ENCODE assay signal across 23 cellular contexts in the genomic region with DNA sequence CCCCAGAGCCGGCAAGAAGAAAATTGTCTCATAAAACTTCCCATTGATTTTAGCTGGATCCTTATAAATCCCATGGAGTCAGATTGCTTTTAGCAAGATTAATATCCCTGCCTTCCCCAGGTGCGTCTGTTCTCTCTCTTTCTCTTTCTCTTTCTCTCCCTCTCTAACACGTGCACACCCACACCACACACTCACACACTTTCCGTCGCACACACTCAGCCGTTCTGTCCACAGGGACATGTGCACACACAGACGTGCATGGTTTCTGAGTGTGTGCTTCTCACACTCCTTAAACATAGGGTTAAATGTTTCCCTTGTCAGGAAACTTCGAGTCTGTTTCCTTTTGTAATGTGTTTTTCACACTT.
A peak's percentile ranks its signal among the peaks of the same experiment; 100 is the strongest.
DNase-seq lines count a peak whose midpoint lies in the region; ATAC-seq, FAIRE-seq and TF ChIP-seq lines count a peak whose summit lies in the region.
"Had no signal": no experiment of that assay in that cellular context is flagged by ENCODE, and none has a peak within 500 bp of the region (broad histone marks: within the 10 kb centered on the region; RNA-seq: fewer than 3 reads in every experiment).

No MANE protein-coding gene starts in this region.

- H3K27ac Mint-ChIP-seq in T-helper 17 cell, result no peak overlapping the region
- H3K27ac Mint-ChIP-seq in activated CD4-positive, alpha-beta memory T cell treated with anti-CD3 and anti-CD28 coated beads for 36 hours, result no peak overlapping the region
- H3K27ac Mint-ChIP-seq: activated CD4-positive, alpha-beta T cell treated with anti-CD3 and anti-CD28 coated beads, Interleukin-2, amount 10 ng/mL, durations not matched to agents 24 days and 14 days; activated naive CD8-positive, alpha-beta T cell treated with anti-CD3 and anti-CD28 coated beads, Interleukin-2, amount 10 ng/mL, durations not matched to agents 7 days and 5 days; activated T-helper 17 cell treated with anti-CD3 and anti-CD28 coated beads, Interleukin-2, amount 50 U/mL, for 72 hours had no signal

- peaks cover 3% of the 10 kb centered on the region for H3K4me1 Mint-ChIP-seq in T-helper 17 cell
- H3K4me1 Mint-ChIP-seq in activated CD4-positive, alpha-beta memory T cell treated with anti-CD3 and anti-CD28 coated beads for 36 hours (ENCODE audit: low read depth), result peaks cover 3% of the 10 kb centered on the region
- H3K4me1 Mint-ChIP-seq: activated CD4-positive, alpha-beta T cell treated with anti-CD3 and anti-CD28 coated beads, Interleukin-2, amount 10 ng/mL, durations not matched to agents 24 days and 14 days; activated T-helper 17 cell treated with anti-CD3 and anti-CD28 coated beads, Interleukin-2, amount 50 U/mL, for 72 hours had no signal

- H3K9me3 ChIP-seq in WERI-Rb-1 (ENCODE audit: severe bottlenecking) (no peaks in the 10 kb centered on the region), endothelial cell of umbilical vein (replicated peaks; ENCODE audit: control insufficient read depth, insufficient read depth, low read length) (no peaks in the 10 kb centered on the region), ovary (no peaks in the 10 kb centered on the region), thoracic aorta (no peaks in the 10 kb centered on the region), T-helper 17 cell (ENCODE audit: control insufficient read depth, low read length, poor library complexity, severe bottlenecking) (no peaks in the 10 kb centered on the region)
- H3K9me3 ChIP-seq: prostate gland had no signal

- CTCF ChIA-PET in endothelial cell of umbilical vein (lab: Charles Lee), result interaction anchor here (1.1 to 2.6 kb wide), 2 partner anchors 59 to 605 kb away, joined by 4 to 9 read pairs; no protein-coding TSS in a partner anchor
- CTCF ChIA-PET in activated CD4-positive, alpha-beta memory T cell treated with anti-CD3 and anti-CD28 coated beads for 36 hours (lab: Charles Lee), result interaction anchor here (0.8 kb wide), 1 partner anchor 66 kb away, joined by 3 read pairs; no protein-coding TSS in a partner anchor

- no peak for FAIRE-seq in endothelial cell of umbilical vein (lab: Jason Lieb, UNC)

- H3K4me1 ChIP-seq in endothelial cell of umbilical vein (ENCODE audit: control insufficient read depth, extremely low read depth, insufficient read depth, low read length), result peaks cover 15% of the 10 kb centered on the region
- peaks cover 14% of the 10 kb centered on the region for H3K4me1 ChIP-seq in ovary (ENCODE audit: insufficient read depth)
- peaks cover 24 to 82% of the 10 kb centered on the region in 2 donors for H3K4me1 ChIP-seq in thoracic aorta (ENCODE audit: control insufficient read depth in 1 of 2, low read depth in 2 of 2)
- H3K4me1 ChIP-seq: prostate gland had no signal

- peak overlapping the region; percentile 77 for H2AFZ ChIP-seq in endothelial cell of umbilical vein (ENCODE audit: low read depth, low read length)

- ATAC-seq in thoracic aorta (ENCODE audit: insufficient number of reproducible peaks, low FRiP score, low read depth) (no peak), T-helper 17 cell (no peak)
- ATAC-seq: activated T-helper 17 cell treated with anti-CD3 and anti-CD28 coated beads, Interleukin-2, amount 50 U/mL, for 72 hours had no signal

- H3K4me2 ChIP-seq in endothelial cell of umbilical vein (ENCODE audit: insufficient read depth, low read length), result no peak overlapping the region

- no peaks in the 10 kb centered on the region for H4K20me1 ChIP-seq in endothelial cell of umbilical vein (replicated peaks; ENCODE audit: control insufficient read depth, extremely low read depth, insufficient read depth, low read length)

- H3K36me3 ChIP-seq in WERI-Rb-1, result no peaks in the 10 kb centered on the region
- H3K36me3 ChIP-seq in endothelial cell of umbilical vein (ENCODE audit: control insufficient read depth in 2 of 2, extremely low read depth in 1 of 2, insufficient read depth in 2 of 2, low read length in 2 of 2), result no peaks in the 10 kb centered on the region
- H3K36me3 ChIP-seq in ovary, result no peaks in the 10 kb centered on the region
- H3K36me3 ChIP-seq in thoracic aorta, result no peaks in the 10 kb centered on the region
- H3K36me3 ChIP-seq: prostate gland had no signal

- no peaks in the 10 kb centered on the region for H3K9me1 ChIP-seq in endothelial cell of umbilical vein (replicated peaks; ENCODE audit: control insufficient read depth, extremely low read depth, insufficient read depth, low read length)

- no peaks in the 10 kb centered on the region for H3K79me2 ChIP-seq in endothelial cell of umbilical vein (ENCODE audit: control insufficient read depth, insufficient read depth, low read length)

- H3K4me3 Mint-ChIP-seq in T-helper 17 cell, result no peak overlapping the region
- H3K4me3 Mint-ChIP-seq in activated CD4-positive, alpha-beta memory T cell treated with anti-CD3 and anti-CD28 coated beads for 36 hours, result no peak overlapping the region
- H3K4me3 Mint-ChIP-seq: activated CD4-positive, alpha-beta T cell treated with anti-CD3 and anti-CD28 coated beads, Interleukin-2, amount 10 ng/mL, durations not matched to agents 24 days and 14 days; activated naive CD8-positive, alpha-beta T cell treated with anti-CD3 and anti-CD28 coated beads, Interleukin-2, amount 10 ng/mL, durations not matched to agents 7 days and 5 days; activated T-helper 17 cell treated with anti-CD3 and anti-CD28 coated beads, Interleukin-2, amount 50 U/mL, for 72 hours had no signal

- no peak for TF ChIP-seq EP300 in ovary (IDR thresholded peaks at IDR 0.05)

- no peaks in the 10 kb centered on the region for H3K9me3 Mint-ChIP-seq in activated CD4-positive, alpha-beta memory T cell treated with anti-CD3 and anti-CD28 coated beads for 36 hours
- H3K9me3 Mint-ChIP-seq: activated CD4-positive, alpha-beta T cell treated with anti-CD3 and anti-CD28 coated beads, Interleukin-2, amount 10 ng/mL, durations not matched to agents 24 days and 14 days; activated naive CD8-positive, alpha-beta T cell treated with anti-CD3 and anti-CD28 coated beads, Interleukin-2, amount 10 ng/mL, durations not matched to agents 7 days and 5 days; activated T-helper 17 cell treated with anti-CD3 and anti-CD28 coated beads, Interleukin-2, amount 50 U/mL, for 72 hours had no signal

- 12 to 28% (median 20%) methylated on average over 8 of the region's 8 CpGs for WGBS in ovary, 3 donors

- H3K27ac ChIP-seq in WERI-Rb-1 (0 out of 2 replicates have a peak overlapping the region, but pooled peaks have one; percentile 24), endothelial cell of umbilical vein (ENCODE audit: insufficient read depth, low read depth, low read length) (no peak overlapping the region), ovary (peak overlapping the region; percentile 71 to 84), thoracic aorta (peak overlapping the region; percentile 88 to 94)
- H3K27ac ChIP-seq: prostate gland had no signal

- DNase-seq in WERI-Rb-1 (no peak), endothelial cell of umbilical vein (ENCODE audit: low read depth, low spot score) (no peak), ovary (peak in 1 of 5 donors; percentile 39), thoracic aorta (ENCODE audit: low spot score) (no peak), T-helper 17 cell (no peak), DMS53 (lab: John Stamatoyannopoulos, UW) (no peak), OCI-M1 (lab: John Stamatoyannopoulos, UW) (no peak)
- DNase-seq in activated CD4-positive, alpha-beta memory T cell treated with anti-CD3 and anti-CD28 coated beads for 36 hours, result no peak
- DNase-seq: activated CD4-positive, alpha-beta T cell treated with anti-CD3 and anti-CD28 coated beads, Interleukin-2, amount 10 ng/mL, durations not matched to agents 24 days and 14 days; activated naive CD8-positive, alpha-beta T cell treated with anti-CD3 and anti-CD28 coated beads, Interleukin-2, amount 10 ng/mL, durations not matched to agents 7 days and 5 days; foreskin fibroblast; GDM1; midbrain; MM.1S; NCI-H1436 treated with DMSO at 0.1 percent for 48 hours; NCI-H2171 treated with DMSO at 0.1 percent for 48 hours; NCI-H526 treated with DMSO at 0.1 percent for 48 hours; SHP77; stimulated activated CD4-positive, alpha-beta T cell treated with anti-CD3 and anti-CD28 coated beads, Interleukin-12 subunit alpha, Interleukin-12 subunit beta, amount 100 ng/mL, for 4 hours; stimulated activated CD8-positive, alpha-beta memory T cell treated with anti-CD3 and anti-CD28 coated beads, Interleukin-4, amount 100 ng/mL, for 48 hours; SW 1271 had no signal

- H3K27me3 Mint-ChIP-seq in T-helper 17 cell, result peaks cover 19% of the 10 kb centered on the region
- no peaks in the 10 kb centered on the region for H3K27me3 Mint-ChIP-seq in activated CD4-positive, alpha-beta memory T cell treated with anti-CD3 and anti-CD28 coated beads for 36 hours
- H3K27me3 Mint-ChIP-seq: activated T-helper 17 cell treated with anti-CD3 and anti-CD28 coated beads, Interleukin-2, amount 50 U/mL, for 72 hours had no signal

- no peaks in the 10 kb centered on the region for H3K27me3 ChIP-seq in WERI-Rb-1 (ENCODE audit: insufficient read depth, low read depth, severe bottlenecking)
- H3K27me3 ChIP-seq in endothelial cell of umbilical vein (ENCODE audit: control insufficient read depth in 2 of 2, insufficient read depth in 2 of 2, low read length in 2 of 2), result no peaks in the 10 kb centered on the region
- H3K27me3 ChIP-seq in ovary, result no peaks in the 10 kb centered on the region
- H3K27me3 ChIP-seq in thoracic aorta (replicated peaks; ENCODE audit: insufficient read depth), result no peaks in the 10 kb centered on the region

- BruUV-seq in endothelial cell of umbilical vein (replicated peaks; lab: Mats Ljungman, UMichigan), result no TSS peak

- dilution Hi-C loops in endothelial cell of umbilical vein (cut with MboI; ENCODE audit: extremely low pct_ligation_motif_present, low sequenced_read_pairs), result no loop called here

- no peak overlapping the region for H3K9ac ChIP-seq in endothelial cell of umbilical vein (replicated peaks; ENCODE audit: extremely low read depth, insufficient read depth, low read length)

- TF ChIP-seq POLR2A in endothelial cell of umbilical vein (IDR thresholded peaks at IDR 0.05; ENCODE audit: low read depth, low read length), result no peak
- TF ChIP-seq POLR2A in ovary (IDR thresholded peaks at IDR 0.05), result no peak

- H3K4me3 ChIP-seq in WERI-Rb-1 (ENCODE audit: low read depth, low read length), result no peak overlapping the region
- no peak overlapping the region for H3K4me3 ChIP-seq in endothelial cell of umbilical vein (replicated peaks in 1 of 3; ENCODE audit: insufficient read depth in 1 of 3, low read depth in 1 of 3, low read length in 3 of 3)
- no peak overlapping the region for H3K4me3 ChIP-seq in ovary
- peak overlapping the region; percentile 12 for H3K4me3 ChIP-seq in thoracic aorta
- H3K4me3 ChIP-seq: prostate gland had no signal

- TF ChIP-seq CTCF in WERI-Rb-1 (IDR thresholded peaks at IDR 0.05; ENCODE audit: low read depth, low read length) (no peak), endothelial cell of umbilical vein (IDR thresholded peaks at IDR 0.05; ENCODE audit: extremely low read depth in 1 of 2, insufficient read depth in 1 of 2, low read depth in 1 of 2, low read length in 2 of 2) (no peak), ovary (IDR thresholded peaks at IDR 0.05) (no peak), thoracic aorta (IDR thresholded peaks at IDR 0.05) (no peak)

- H3K36me3 Mint-ChIP-seq in T-helper 17 cell (ENCODE audit: low read depth), result no peaks in the 10 kb centered on the region
- H3K36me3 Mint-ChIP-seq in activated CD4-positive, alpha-beta memory T cell treated with anti-CD3 and anti-CD28 coated beads for 36 hours, result no peaks in the 10 kb centered on the region
- H3K36me3 Mint-ChIP-seq: activated naive CD8-positive, alpha-beta T cell treated with anti-CD3 and anti-CD28 coated beads, Interleukin-2, amount 10 ng/mL, durations not matched to agents 7 days and 5 days had no signal

- intact Hi-C loops in endothelial cell of umbilical vein (cut with micrococcal nuclease), result no loop called here
- intact Hi-C loops in ovary (cut with DNase I), result no loop called here
- intact Hi-C loops in activated CD4-positive, alpha-beta memory T cell treated with anti-CD3 and anti-CD28 coated beads for 36 hours (cut with micrococcal nuclease), result no loop called here

- POLR2A ChIA-PET in endothelial cell of umbilical vein (lab: Charles Lee), result no interaction called here
- POLR2A ChIA-PET in activated CD4-positive, alpha-beta memory T cell treated with anti-CD3 and anti-CD28 coated beads for 36 hours (lab: Charles Lee), result no interaction called here
